27 cellular contexts compared by ENCODE assay signal in the genomic region with DNA sequence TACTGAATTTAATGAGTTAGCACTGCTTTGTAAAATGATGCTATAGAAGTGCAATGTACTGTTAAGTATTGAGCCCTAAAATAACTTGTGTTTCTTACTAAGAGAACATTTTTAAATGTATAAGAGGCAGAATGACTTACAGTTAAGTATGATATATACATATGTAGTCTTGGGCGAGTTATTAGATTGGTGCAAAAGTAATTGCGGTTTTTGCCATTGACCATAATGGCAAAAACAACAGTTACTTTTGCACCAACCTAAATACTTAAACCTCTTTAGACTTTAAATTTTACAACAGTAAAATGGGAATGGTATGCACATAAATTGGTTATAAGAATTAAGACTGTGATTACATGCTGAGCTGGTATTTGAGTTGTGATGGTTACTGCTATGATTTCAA.
"Had no signal": no experiment of that assay in that cellular context is flagged by ENCODE, and none has a peak within 500 bp of the region (broad histone marks: within the 10 kb centered on the region; RNA-seq: fewer than 3 reads in every experiment).

No MANE protein-coding gene starts in this region.

- FAIRE-seq: urothelium cell line had no signal

- DNase-seq: stimulated activated CD4-positive, alpha-beta T cell treated with anti-CD3 and anti-CD28 coated beads, Interleukin-2, amount 100 ng/mL, for 48 hours; stimulated activated CD4-positive, alpha-beta T cell treated with anti-CD3 and anti-CD28 coated beads, Interleukin-4, amount 100 ng/mL, for 1 hour; stimulated activated CD4-positive, alpha-beta T cell treated with anti-CD3 and anti-CD28 coated beads, Interleukin-4, amount 100 ng/mL, for 24 hours; stimulated activated CD4-positive, alpha-beta T cell treated with anti-CD3 and anti-CD28 coated beads, Interleukin-4, amount 100 ng/mL, for 4 hours; stimulated activated CD8-positive, alpha-beta memory T cell treated with anti-CD3 and anti-CD28 coated beads, Interleukin-4, amount 100 ng/mL, for 48 hours; stimulated activated naive B cell treated with anti-CD40 and anti-IgM and Interleukin-4, amounts not matched to agents 10 μg/mL and 1 μg/mL and 100 μg/mL, for 72 hours; stimulated activated naive CD4-positive, alpha-beta T cell; stimulated activated naive CD4-positive, alpha-beta T cell treated with Interleukin-2 at 50 U/mL for 16 hours; stimulated activated naive CD8-positive, alpha-beta T cell treated with anti-CD3 and anti-CD28 coated beads, Interleukin-15, amount 100 ng/mL, for 72 hours; stimulated activated naive CD8-positive, alpha-beta T cell treated with anti-CD3 and anti-CD28 coated beads, Interleukin-15, Interleukin-2, amounts not matched to agents 100 U/mL and 50 U/mL, for 24 hours; stomach; substantia nigra; testis; thyroid gland; tibial artery; transverse colon; trophoblast cell; upper lobe of left lung; upper lobe of right lung; uterus had no signal

- H3K27me3 ChIP-seq: stomach, suprapubic skin, testis, thyroid gland, tibial artery, tibial nerve, transverse colon, upper lobe of left lung, upper lobe of right lung, uterus, vagina had no signal

- H3K9me3 ChIP-seq: stomach, suprapubic skin, testis, thoracic aorta, thyroid gland, tibial artery, tibial nerve, transverse colon, upper lobe of left lung, upper lobe of right lung, uterus, vagina had no signal

- H3K36me3 ChIP-seq: stomach, suprapubic skin, thoracic aorta, thyroid gland, tibial artery, tibial nerve, transverse colon, upper lobe of left lung, upper lobe of right lung, uterus, vagina had no signal

- H3K4me3 ChIP-seq: stomach, suprapubic skin, testis, thoracic aorta, thyroid gland, tibial artery, tibial nerve, transverse colon, upper lobe of left lung, upper lobe of right lung, uterus, vagina had no signal

- ATAC-seq: stimulated activated effector memory CD8-positive, alpha-beta T cell treated with anti-CD3 and anti-CD28 coated beads, Interleukin-12 subunit alpha, Interleukin-12 subunit beta, amount 100 ng/mL, for 72 hours; stimulated activated memory B cell treated with anti-CD40 and anti-IgM and Interleukin-4, amounts not matched to agents 10 μg/mL and 1 μg/mL and 100 μg/mL, for 72 hours; stimulated activated naive B cell treated with anti-CD40 and anti-IgM and Interleukin-4, amounts not matched to agents 10 μg/mL and 1 μg/mL and 100 μg/mL, for 72 hours; stimulated activated naive CD8-positive, alpha-beta T cell treated with anti-CD3 and anti-CD28 coated beads, Interleukin-15, amount 100 ng/mL, for 72 hours; stimulated activated naive CD8-positive, alpha-beta T cell treated with anti-CD3 and anti-CD28 coated beads, Interleukin-15, Interleukin-2, amounts not matched to agents 100 U/mL and 50 U/mL, for 24 hours; upper lobe of right lung had no signal

- H3K4me1 ChIP-seq: stomach, suprapubic skin, testis, transverse colon, upper lobe of left lung, upper lobe of right lung, uterus, vagina had no signal

- H3K27ac ChIP-seq: stomach, suprapubic skin, testis, thoracic aorta, thyroid gland, tibial artery, tibial nerve, transverse colon, upper lobe of left lung, upper lobe of right lung, uterus, vagina had no signal
